ENCODE assay signal across 14 cellular contexts in the genomic region with DNA sequence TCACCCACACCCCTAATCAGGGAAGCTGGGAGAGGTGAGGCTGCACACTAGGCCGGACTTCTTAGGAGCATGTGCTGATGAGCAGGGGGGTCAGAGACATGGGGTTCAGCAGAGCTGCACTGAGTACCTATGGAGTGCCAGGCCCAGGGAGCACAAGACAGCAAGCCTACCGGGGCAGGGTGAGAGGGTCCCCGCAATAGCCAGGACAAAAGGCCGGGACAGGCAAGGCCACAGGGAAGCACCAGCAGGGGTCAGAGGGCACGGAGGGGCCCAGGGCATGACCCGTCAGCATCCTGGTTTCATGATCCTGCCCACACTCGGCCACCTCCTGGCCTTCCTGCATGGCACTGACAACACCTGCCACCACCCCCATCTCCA.
A peak's percentile ranks its signal among the peaks of the same experiment; 100 is the strongest.
DNase-seq lines count a peak whose midpoint lies in the region; TF ChIP-seq lines count a peak whose summit lies in the region.
"Had no signal": no experiment of that assay in that cellular context is flagged by ENCODE, and none has a peak within 500 bp of the region (broad histone marks: within the 10 kb centered on the region; RNA-seq: fewer than 3 reads in every experiment).

No MANE protein-coding gene starts in this region.

- no peak for DNase-seq in adrenal gland
- DNase-seq in right atrium auricular region (ENCODE audit: low spot score), result no peak
- no peak for DNase-seq in prostate gland (ENCODE audit: low spot score)
- no peak for DNase-seq in type B pancreatic cell (ENCODE audit: extremely low spot score, unreplicated experiment)
- DNase-seq in NCI-H146 (lab: John Stamatoyannopoulos, UW), result no peak
- DNase-seq in HuH-7.5 (ENCODE audit: low spot score), result no peak
- DNase-seq in NCI-H748 (lab: John Stamatoyannopoulos, UW; ENCODE audit: unreplicated experiment), result no peak
- DNase-seq: activated CD4-positive, alpha-beta memory T cell treated with anti-CD3 and anti-CD28 coated beads for 36 hours; CD4-positive, CD25-positive, alpha-beta regulatory T cell; NCI-H446 treated with DMSO at 0.1 percent for 48 hours; RPMI8226; stimulated activated CD4-positive, alpha-beta T cell treated with anti-CD3 and anti-CD28 coated beads, Interleukin-15, amount 100 ng/mL, for 24 hours; T-helper 9 cell had no signal

- TF ChIP-seq POLR2A in adrenal gland (IDR thresholded peaks at IDR 0.05) (no peak), prostate gland (IDR thresholded peaks at IDR 0.05) (no peak)

- peak overlapping the region; percentile 32 to 98 (median 71) for H3K27ac ChIP-seq in adrenal gland
- H3K27ac ChIP-seq in right atrium auricular region, result peak overlapping the region; percentile 96 to 99
- H3K27ac ChIP-seq in prostate gland, result peak overlapping the region; percentile 91 to 92

- H3K27me3 ChIP-seq in adrenal gland, result no peaks in the 10 kb centered on the region
- H3K27me3 ChIP-seq in right atrium auricular region, result no peaks in the 10 kb centered on the region
- no peaks in the 10 kb centered on the region for H3K27me3 ChIP-seq in prostate gland (replicated peaks; ENCODE audit: insufficient read depth)

- H3K27me3 Mint-ChIP-seq in type B pancreatic cell, result no peaks in the 10 kb centered on the region

- no peaks in the 10 kb centered on the region for H3K36me3 Mint-ChIP-seq in type B pancreatic cell
- H3K36me3 Mint-ChIP-seq: activated CD4-positive, alpha-beta memory T cell treated with anti-CD3 and anti-CD28 coated beads for 36 hours; CD4-positive, CD25-positive, alpha-beta regulatory T cell had no signal

- no peaks in the 10 kb centered on the region for H3K9me3 Mint-ChIP-seq in type B pancreatic cell
- H3K9me3 Mint-ChIP-seq: activated CD4-positive, alpha-beta memory T cell treated with anti-CD3 and anti-CD28 coated beads for 36 hours; CD4-positive, CD25-positive, alpha-beta regulatory T cell; neural crest cell had no signal

- H3K36me3 ChIP-seq in adrenal gland (replicated peaks in 1 of 2), result peaks cover 0 to 9% of the 10 kb centered on the region in 2 donors
- peaks cover 23% of the 10 kb centered on the region for H3K36me3 ChIP-seq in right atrium auricular region
- no peaks in the 10 kb centered on the region for H3K36me3 ChIP-seq in prostate gland

- no peak for TF ChIP-seq CTCF in adrenal gland (IDR thresholded peaks at IDR 0.05)
- no peak for TF ChIP-seq CTCF in right atrium auricular region (IDR thresholded peaks at IDR 0.05)
- TF ChIP-seq CTCF in prostate gland (IDR thresholded peaks at IDR 0.05), result no peak
- TF ChIP-seq CTCF in type B pancreatic cell (conservative IDR thresholded peaks at IDR 0.05), result no peak

- no peak overlapping the region for H3K4me3 Mint-ChIP-seq in type B pancreatic cell
- H3K4me3 Mint-ChIP-seq: activated CD4-positive, alpha-beta memory T cell treated with anti-CD3 and anti-CD28 coated beads for 36 hours; CD4-positive, CD25-positive, alpha-beta regulatory T cell; neural crest cell had no signal

- H3K4me1 ChIP-seq in adrenal gland (replicated peaks in 1 of 2) (peaks cover 63 to 95% of the 10 kb centered on the region in 2 donors), right atrium auricular region (peaks cover 5 to 99% of the 10 kb centered on the region in 2 donors), prostate gland (replicated peaks) (peaks cover 26% of the 10 kb centered on the region)

- H3K4me1 Mint-ChIP-seq in type B pancreatic cell (ENCODE audit: unreplicated experiment), result peaks cover 64% of the 10 kb centered on the region
- H3K4me1 Mint-ChIP-seq: CD4-positive, CD25-positive, alpha-beta regulatory T cell had no signal

- H3K9me3 ChIP-seq in adrenal gland (replicated peaks in 1 of 3) (no peaks in the 10 kb centered on the region), right atrium auricular region (no peaks in the 10 kb centered on the region), prostate gland (no peaks in the 10 kb centered on the region)

- H3K4me3 ChIP-seq in adrenal gland (no peak overlapping the region), right atrium auricular region (peak overlapping the region in 1 of 2 donors; percentile 8), prostate gland (no peak overlapping the region)

- H3K27ac Mint-ChIP-seq in type B pancreatic cell, result peak overlapping the region; percentile 89
- H3K27ac Mint-ChIP-seq: activated CD4-positive, alpha-beta memory T cell treated with anti-CD3 and anti-CD28 coated beads for 36 hours; CD4-positive, CD25-positive, alpha-beta regulatory T cell had no signal

- intact Hi-C loops in adrenal gland (cut with DNase I), result no loop called here
- intact Hi-C loops in prostate gland (cut with DNase I), result no loop called here

- WGBS in adrenal gland, 4 donors, result 40 to 71% (median 63%) methylated on average over 1 to 7 of the region's 7 CpGs
- WGBS in prostate gland, result 64% methylated on average over 7 of the region's 7 CpGs
